ENCODE assay signal across 15 cellular contexts in genomic region chr16:66898207-66898606, GRCh38. TPM values are rescaled to one million over a fixed set of nuclear protein-coding genes. Genes with fewer than 3 reads are reported as not detected.
DNase-seq lines count a peak whose midpoint lies in the region; ATAC-seq and TF ChIP-seq lines count a peak whose summit lies in the region.
"Had no signal": no experiment of that assay in that cellular context is flagged by ENCODE, and none has a peak within 500 bp of the region (broad histone marks: within the 10 kb centered on the region; RNA-seq: fewer than 3 reads in every experiment).

No MANE protein-coding gene starts in this region.

- intact Hi-C loops in sciatic nerve (cut with DNase I) = no loop called here

- POLR2A ChIA-PET in RWPE1 (lab: Yijun Ruan, JAX; ENCODE audit: low non-redundant PET) = no interaction called here

- DNase-seq in BE2C (peak; percentile 61), RWPE1 (ENCODE audit: low spot score) (no peak), fibroblast of mammary gland (ENCODE audit: low read depth) (peak; percentile 45), sciatic nerve (ENCODE audit: low spot score) (no peak), GM10266 (ENCODE audit: extremely low spot score) (no peak), OCI-M2 (lab: John Stamatoyannopoulos, UW; ENCODE audit: unreplicated experiment) (no peak)
- no peak for DNase-seq in stimulated activated CD4-positive, alpha-beta T cell treated with anti-CD3 and anti-CD28 coated beads, Interleukin-15, amount 100 ng/mL, for 24 hours
- DNase-seq: activated B cell treated with CpG ODN at 0.5 μM for 24 hours; activated T-cell treated with anti-CD3 and anti-CD28 coated beads, Interleukin-2, amount 50 U/mL, for 1 hour; amniotic stem cell; NCI-H1105 treated with DMSO at 0.1 percent for 48 hours; NCI-H524 had no signal

- CTCF ChIA-PET in RWPE1 (lab: Yijun Ruan, JAX) = interaction anchor here (1.5 kb wide), 1 partner anchor 12 kb away, joined by 4 read pairs; no protein-coding TSS in a partner anchor

- ATAC-seq in sciatic nerve = peak; percentile 43
- no peak for ATAC-seq in GM19455 (IDR thresholded peaks at IDR 0.05; ENCODE audit: unreplicated experiment)

- H3K36me3 ChIP-seq in BE2C = no peaks in the 10 kb centered on the region

- H3K4me3 ChIP-seq in BE2C (ENCODE audit: low read depth, low read length) = no peak overlapping the region
- no peak overlapping the region for H3K4me3 ChIP-seq in fibroblast of mammary gland (ENCODE audit: control insufficient read depth, low read depth, low read length)

- TF ChIP-seq CTCF in BE2C (IDR thresholded peaks at IDR 0.05; ENCODE audit: low read depth, low read length) (no peak), RWPE1 (conservative IDR thresholded peaks at IDR 0.05; ENCODE audit: low read depth) (no peak), fibroblast of mammary gland (conservative IDR thresholded peaks at IDR 0.05; ENCODE audit: control insufficient read depth, insufficient read depth, low read depth, low read length) (no peak), GM10266 (IDR thresholded peaks at IDR 0.05; ENCODE audit: control insufficient read depth, insufficient read depth, low read depth, missing control alignments) (no peak)

- H3K27ac ChIP-seq in RWPE1 = peak overlapping the region; percentile 13; the same call in 1 of the 2 replicates

- H3K9me3 ChIP-seq in BE2C = no peaks in the 10 kb centered on the region

- H3K4me1 ChIP-seq in BE2C = peaks cover 23% of the 10 kb centered on the region

- no peaks in the 10 kb centered on the region for H3K27me3 ChIP-seq in BE2C

RNA-seq across cellular contexts. Expression of gene PDP2, which starts 17.9 kb away (rescaled TPM):
- 15.8 TPM for polyA plus RNA-seq in BE2C (2012; ENCODE audit: insufficient read depth, insufficient read length, low read depth)
- total RNA-seq in sciatic nerve = 17.6 TPM

RNA-seq across cellular contexts. Expression of gene CDH16, which starts 20.5 kb away (rescaled TPM):
- polyA plus RNA-seq in BE2C (2012; ENCODE audit: insufficient read depth, insufficient read length, low read depth) = not detected
- total RNA-seq in sciatic nerve = not detected
- total RNA-seq: activated B cell treated with CpG ODN at 0.5 μM for 24 hours, HT1080 had no signal
- polyA plus RNA-seq: BJ had no signal

RNA-seq across cellular contexts. Expression of gene RRAD, which starts 27.1 kb away (rescaled TPM):
- polyA plus RNA-seq in BE2C (2012; ENCODE audit: insufficient read depth, insufficient read length, low read depth) = 15.8 TPM
- 6.2 TPM for total RNA-seq in sciatic nerve
- total RNA-seq: activated B cell treated with CpG ODN at 0.5 μM for 24 hours, HT1080 had no signal

RNA-seq across cellular contexts. Expression of gene CIAO2B, which starts 36.0 kb away (rescaled TPM):
- polyA plus RNA-seq in BE2C (2012; ENCODE audit: insufficient read depth, insufficient read length, low read depth) = 878 TPM
- 69.7 TPM for total RNA-seq in sciatic nerve

RNA-seq across cellular contexts. Expression of gene CES2, which starts 37.1 kb away (rescaled TPM):
- 49.5 TPM for polyA plus RNA-seq in BE2C (2012; ENCODE audit: insufficient read depth, insufficient read length, low read depth)
- 27.8 TPM for total RNA-seq in sciatic nerve

Comparison
In these comparisons a context has a peak if more than half of its experiments do, and no peak if none do; other contexts are left out.
1. DNase-seq: peak in BE2C (single experiment) and fibroblast of mammary gland (single experiment); none in RWPE1 (single experiment), sciatic nerve (single experiment), stimulated activated CD4-positive, alpha-beta T cell treated with anti-CD3 and anti-CD28 coated beads, Interleukin-15, amount 100 ng/mL, for 24 hours (single experiment), GM10266 (single experiment) and OCI-M2 (single experiment).